In genomic region chr3:41369838-41370237, GRCh38 we compare ENCODE assay signal across 1 cellular context.
TF ChIP-seq lines count a peak whose summit lies in the region.

No MANE protein-coding gene starts in this region.

TF ChIP-seq in GM23338, 12 proteins besides CTCF, POLR2A, EP300 and RAD21 (continued from another document):
- TF ChIP-seq, protein P1, sequence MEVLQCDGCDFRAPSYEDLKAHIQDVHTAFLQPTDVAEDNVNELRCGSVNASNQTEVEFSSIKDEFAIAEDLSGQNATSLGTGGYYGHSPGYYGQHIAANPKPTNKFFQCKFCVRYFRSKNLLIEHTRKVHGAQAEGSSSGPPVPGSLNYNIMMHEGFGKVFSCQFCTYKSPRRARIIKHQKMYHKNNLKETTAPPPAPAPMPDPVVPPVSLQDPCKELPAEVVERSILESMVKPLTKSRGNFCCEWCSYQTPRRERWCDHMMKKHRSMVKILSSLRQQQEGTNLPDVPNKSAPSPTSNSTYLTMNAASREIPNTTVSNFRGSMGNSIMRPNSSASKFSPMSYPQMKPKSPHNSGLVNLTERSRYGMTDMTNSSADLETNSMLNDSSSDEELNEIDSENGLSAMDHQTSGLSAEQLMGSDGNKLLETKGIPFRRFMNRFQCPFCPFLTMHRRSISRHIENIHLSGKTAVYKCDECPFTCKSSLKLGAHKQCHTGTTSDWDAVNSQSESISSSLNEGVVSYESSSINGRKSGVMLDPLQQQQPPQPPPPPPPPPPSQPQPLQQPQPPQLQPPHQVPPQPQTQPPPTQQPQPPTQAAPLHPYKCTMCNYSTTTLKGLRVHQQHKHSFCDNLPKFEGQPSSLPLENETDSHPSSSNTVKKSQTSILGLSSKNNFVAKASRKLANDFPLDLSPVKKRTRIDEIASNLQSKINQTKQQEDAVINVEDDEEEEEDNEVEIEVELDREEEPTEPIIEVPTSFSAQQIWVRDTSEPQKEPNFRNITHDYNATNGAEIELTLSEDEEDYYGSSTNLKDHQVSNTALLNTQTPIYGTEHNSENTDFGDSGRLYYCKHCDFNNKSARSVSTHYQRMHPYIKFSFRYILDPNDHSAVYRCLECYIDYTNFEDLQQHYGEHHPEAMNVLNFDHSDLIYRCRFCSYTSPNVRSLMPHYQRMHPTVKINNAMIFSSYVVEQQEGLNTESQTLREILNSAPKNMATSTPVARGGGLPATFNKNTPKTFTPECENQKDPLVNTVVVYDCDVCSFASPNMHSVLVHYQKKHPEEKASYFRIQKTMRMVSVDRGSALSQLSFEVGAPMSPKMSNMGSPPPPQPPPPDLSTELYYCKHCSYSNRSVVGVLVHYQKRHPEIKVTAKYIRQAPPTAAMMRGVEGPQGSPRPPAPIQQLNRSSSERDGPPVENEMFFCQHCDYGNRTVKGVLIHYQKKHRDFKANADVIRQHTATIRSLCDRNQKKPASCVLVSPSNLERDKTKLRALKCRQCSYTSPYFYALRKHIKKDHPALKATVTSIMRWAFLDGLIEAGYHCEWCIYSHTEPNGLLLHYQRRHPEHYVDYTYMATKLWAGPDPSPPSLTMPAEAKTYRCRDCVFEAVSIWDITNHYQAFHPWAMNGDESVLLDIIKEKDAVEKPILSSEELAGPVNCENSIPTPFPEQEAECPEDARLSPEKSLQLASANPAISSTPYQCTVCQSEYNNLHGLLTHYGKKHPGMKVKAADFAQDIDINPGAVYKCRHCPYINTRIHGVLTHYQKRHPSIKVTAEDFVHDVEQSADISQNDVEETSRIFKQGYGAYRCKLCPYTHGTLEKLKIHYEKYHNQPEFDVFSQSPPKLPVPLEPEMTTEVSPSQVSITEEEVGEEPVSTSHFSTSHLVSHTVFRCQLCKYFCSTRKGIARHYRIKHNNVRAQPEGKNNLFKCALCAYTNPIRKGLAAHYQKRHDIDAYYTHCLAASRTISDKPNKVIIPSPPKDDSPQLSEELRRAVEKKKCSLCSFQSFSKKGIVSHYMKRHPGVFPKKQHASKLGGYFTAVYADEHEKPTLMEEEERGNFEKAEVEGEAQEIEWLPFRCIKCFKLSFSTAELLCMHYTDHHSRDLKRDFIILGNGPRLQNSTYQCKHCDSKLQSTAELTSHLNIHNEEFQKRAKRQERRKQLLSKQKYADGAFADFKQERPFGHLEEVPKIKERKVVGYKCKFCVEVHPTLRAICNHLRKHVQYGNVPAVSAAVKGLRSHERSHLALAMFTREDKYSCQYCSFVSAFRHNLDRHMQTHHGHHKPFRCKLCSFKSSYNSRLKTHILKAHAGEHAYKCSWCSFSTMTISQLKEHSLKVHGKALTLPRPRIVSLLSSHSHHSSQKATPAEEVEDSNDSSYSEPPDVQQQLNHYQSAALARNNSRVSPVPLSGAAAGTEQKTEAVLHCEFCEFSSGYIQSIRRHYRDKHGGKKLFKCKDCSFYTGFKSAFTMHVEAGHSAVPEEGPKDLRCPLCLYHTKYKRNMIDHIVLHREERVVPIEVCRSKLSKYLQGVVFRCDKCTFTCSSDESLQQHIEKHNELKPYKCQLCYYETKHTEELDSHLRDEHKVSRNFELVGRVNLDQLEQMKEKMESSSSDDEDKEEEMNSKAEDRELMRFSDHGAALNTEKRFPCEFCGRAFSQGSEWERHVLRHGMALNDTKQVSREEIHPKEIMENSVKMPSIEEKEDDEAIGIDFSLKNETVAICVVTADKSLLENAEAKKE (CRISPR knock-in tag; IDR thresholded peaks at IDR 0.05), result no peak
- TF ChIP-seq STAT1 (IDR thresholded peaks at IDR 0.05; ENCODE audit: unreplicated experiment), result no peak
- no peak for TF ChIP-seq EZH2phosphoT487 (IDR thresholded peaks at IDR 0.05; ENCODE audit: unreplicated experiment)
- TF ChIP-seq CREB1 (CRISPR knock-in tag; IDR thresholded peaks at IDR 0.05; ENCODE audit: low read depth), result no peak
- no peak for TF ChIP-seq POLR2AphosphoS5 (IDR thresholded peaks at IDR 0.05; ENCODE audit: low read depth)
- TF ChIP-seq REST (IDR thresholded peaks at IDR 0.05; ENCODE audit: unreplicated experiment), result no peak
- TF ChIP-seq ZNF331 (CRISPR knock-in tag; IDR thresholded peaks at IDR 0.05; ENCODE audit: low read depth), result no peak
- TF ChIP-seq ZNF114 (CRISPR knock-in tag; IDR thresholded peaks at IDR 0.05), result no peak
- TF ChIP-seq, protein P2, sequence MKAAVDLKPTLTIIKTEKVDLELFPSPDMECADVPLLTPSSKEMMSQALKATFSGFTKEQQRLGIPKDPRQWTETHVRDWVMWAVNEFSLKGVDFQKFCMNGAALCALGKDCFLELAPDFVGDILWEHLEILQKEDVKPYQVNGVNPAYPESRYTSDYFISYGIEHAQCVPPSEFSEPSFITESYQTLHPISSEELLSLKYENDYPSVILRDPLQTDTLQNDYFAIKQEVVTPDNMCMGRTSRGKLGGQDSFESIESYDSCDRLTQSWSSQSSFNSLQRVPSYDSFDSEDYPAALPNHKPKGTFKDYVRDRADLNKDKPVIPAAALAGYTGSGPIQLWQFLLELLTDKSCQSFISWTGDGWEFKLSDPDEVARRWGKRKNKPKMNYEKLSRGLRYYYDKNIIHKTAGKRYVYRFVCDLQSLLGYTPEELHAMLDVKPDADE (IDR thresholded peaks at IDR 0.05), result no peak
- TF ChIP-seq JUNB (IDR thresholded peaks at IDR 0.05; ENCODE audit: unreplicated experiment), result no peak
